Comparison of ENCODE assay signal across 12 cellular contexts in genomic region chr11:86888164-86888977, GRCh38.
DNase-seq lines count a peak whose midpoint lies in the region; ATAC-seq, FAIRE-seq and TF ChIP-seq lines count a peak whose summit lies in the region.
"Had no signal": no experiment of that assay in that cellular context is flagged by ENCODE, and none has a peak within 500 bp of the region (broad histone marks: within the 10 kb centered on the region; RNA-seq: fewer than 3 reads in every experiment).

No MANE protein-coding gene starts in this region.

- no peaks in the 10 kb centered on the region for H3K27me3 ChIP-seq in kidney epithelial cell (ENCODE audit: control insufficient read depth, insufficient read depth, low read length)
- H3K27me3 ChIP-seq in small intestine (ENCODE audit: control insufficient read depth in 2 of 2, insufficient read depth in 2 of 2, low read length in 2 of 2): no peaks in the 10 kb centered on the region

- DNase-seq in HFF-Myc (ENCODE audit: extremely low read depth, low read depth) (peak; percentile 72), astrocyte of the cerebellum (ENCODE audit: low read depth) (peak; percentile 53), kidney epithelial cell (ENCODE audit: low read depth) (peak; percentile 10), smooth muscle cell of the brain vasculature (ENCODE audit: low read depth, low spot score) (peak; percentile 18), small intestine (no peak), omental fat pad (ENCODE audit: low spot score) (no peak)
- DNase-seq: activated CD8-positive, alpha-beta memory T cell treated with anti-CD3 and anti-CD28 coated beads for 24 hours; effector memory CD4-positive, alpha-beta T cell; head of caudate nucleus; stimulated activated CD4-positive, alpha-beta T cell treated with anti-CD3 and anti-CD28 coated beads, Interleukin-12 subunit alpha, Interleukin-12 subunit beta, amount 100 ng/mL, for 4 hours had no signal

- H3K27ac ChIP-seq in small intestine (ENCODE audit: low read depth in 1 of 2, low read length in 1 of 2): no peak overlapping the region
- H3K27ac ChIP-seq: VCaP had no signal

- H3K9me3 ChIP-seq in small intestine (ENCODE audit: control insufficient read depth, low read depth): no peaks in the 10 kb centered on the region

- WGBS in small intestine, 3 donors: 72 to 83% (median 76%) methylated on average over 5 of the region's 5 CpGs

- H3K4me1 ChIP-seq in small intestine (ENCODE audit: control insufficient read depth in 2 of 2, insufficient read depth in 1 of 2, low read depth in 1 of 2, low read length in 1 of 2): no peaks in the 10 kb centered on the region

- in situ Hi-C loops in astrocyte of the cerebellum (cut with HindIII; ENCODE audit: low sequenced_read_pairs): no loop called here

- ATAC-seq in HG02970 (IDR thresholded peaks at IDR 0.05; ENCODE audit: low FRiP score, unreplicated experiment) (no peak), omental fat pad (ENCODE audit: low FRiP score) (no peak)

- H3K36me3 ChIP-seq in kidney epithelial cell (ENCODE audit: control insufficient read depth, insufficient read depth, low read length) (no peaks in the 10 kb centered on the region), small intestine (ENCODE audit: control insufficient read depth in 2 of 2, insufficient read depth in 2 of 2, low read length in 2 of 2) (no peaks in the 10 kb centered on the region)

- FAIRE-seq in small intestine (lab: Jason Lieb, UNC): no peak

- TF ChIP-seq CTCF in HFF-Myc (IDR thresholded peaks at IDR 0.05; ENCODE audit: low read depth, low read length, missing control alignments) (no peak), astrocyte of the cerebellum (IDR thresholded peaks at IDR 0.05; ENCODE audit: low read depth, low read length, missing control alignments) (no peak), kidney epithelial cell (IDR thresholded peaks at IDR 0.05; ENCODE audit: insufficient read depth, low read length, poor library complexity, severe bottlenecking) (no peak), omental fat pad (IDR thresholded peaks at IDR 0.05) (no peak)

- H3K4me3 ChIP-seq in HFF-Myc (replicated peaks; ENCODE audit: low read depth, low read length) (no peak overlapping the region), astrocyte of the cerebellum (ENCODE audit: low read depth, low read length) (no peak overlapping the region), kidney epithelial cell (ENCODE audit: low read depth, low read length) (no peak overlapping the region), small intestine (ENCODE audit: low read depth in 1 of 2, low read length in 2 of 2) (no peak overlapping the region)

Comparison
In these comparisons a context has a peak if more than half of its experiments do, and no peak if none do; other contexts are left out.
1. DNase-seq: peak in HFF-Myc (single experiment), astrocyte of the cerebellum (single experiment), kidney epithelial cell (single experiment) and smooth muscle cell of the brain vasculature (single experiment); none in small intestine (single experiment) and omental fat pad (single experiment).